In genomic region chr11:12124306-12124705, GRCh38 we compare ENCODE assay signal across 10 cellular contexts. TPM values are rescaled to one million over a fixed set of nuclear protein-coding genes. Genes with fewer than 3 reads are reported as not detected.
DNase-seq lines count a peak whose midpoint lies in the region; TF ChIP-seq lines count a peak whose summit lies in the region.
"Had no signal": no experiment of that assay in that cellular context is flagged by ENCODE, and none has a peak within 500 bp of the region (broad histone marks: within the 10 kb centered on the region; RNA-seq: fewer than 3 reads in every experiment).

No MANE protein-coding gene starts in this region.

- H3K36me3 ChIP-seq in mammary epithelial cell (ENCODE audit: insufficient read depth, low read length) (peaks cover 12% of the 10 kb centered on the region), neutrophil (no peaks in the 10 kb centered on the region)

- H3K36me3 Mint-ChIP-seq in CD14-positive monocyte: peaks cover 40 to 47% of the 10 kb centered on the region in 2 donors

- peaks cover 0 to 2% (median 0%) of the 10 kb centered on the region in 3 donors for H3K27me3 Mint-ChIP-seq in CD14-positive monocyte (ENCODE audit: low read depth in 3 of 3)
- H3K27me3 Mint-ChIP-seq: activated CD4-positive, alpha-beta memory T cell treated with anti-CD3 and anti-CD28 coated beads, Interleukin-2, amount 10 ng/mL, durations not matched to agents 7 days and 5 days had no signal

- no peak overlapping the region for H3K4me2 ChIP-seq in mammary epithelial cell (ENCODE audit: insufficient read depth, low read depth, low read length)

- H3K9me3 Mint-ChIP-seq in CD14-positive monocyte: no peaks in the 10 kb centered on the region
- H3K9me3 Mint-ChIP-seq: activated CD4-positive, alpha-beta memory T cell treated with anti-CD3 and anti-CD28 coated beads, Interleukin-2, amount 10 ng/mL, durations not matched to agents 7 days and 5 days had no signal

- H3K27me3 ChIP-seq in HL-60 (ENCODE audit: insufficient read depth, poor library complexity, severe bottlenecking): no peaks in the 10 kb centered on the region
- no peaks in the 10 kb centered on the region for H3K27me3 ChIP-seq in mammary epithelial cell (ENCODE audit: insufficient read depth, low read length)
- no peaks in the 10 kb centered on the region for H3K27me3 ChIP-seq in neutrophil

- BruUV-seq in mammary epithelial cell (replicated peaks; lab: Mats Ljungman, UMichigan): TSS peak; percentile 23

- H4K20me1 ChIP-seq in mammary epithelial cell (ENCODE audit: insufficient read depth, low read length): no peaks in the 10 kb centered on the region

- DNase-seq in CD14-positive monocyte (ENCODE audit: low spot score): no peak
- DNase-seq in HL-60 (ENCODE audit: low read depth in 1 of 2, low spot score in 1 of 2): no peak
- no peak for DNase-seq in mammary epithelial cell
- DNase-seq in NCI-H1694 treated with DMSO at 0.1 percent for 48 hours (lab: John Stamatoyannopoulos, UW): no peak
- DNase-seq in iPS-NIHi11 (ENCODE audit: low spot score): no peak
- no peak for DNase-seq in kidney tubule cell (ENCODE audit: low spot score)
- DNase-seq: activated CD4-positive, alpha-beta memory T cell treated with anti-CD3 and anti-CD28 coated beads, Interleukin-2, amount 10 ng/mL, durations not matched to agents 7 days and 5 days; activated naive CD4-positive, alpha-beta T cell treated with anti-CD3 and anti-CD28 coated beads, Interleukin-2, amount 50 U/mL, for 16 hours; GF-D8 had no signal

- H3K4me3 ChIP-seq in HL-60 (replicated peaks; ENCODE audit: insufficient read depth, low read length) (no peak overlapping the region), mammary epithelial cell (replicated peaks in 1 of 3; ENCODE audit: insufficient read depth in 1 of 3, low read depth in 2 of 3, low read length in 3 of 3) (no peak overlapping the region), neutrophil (ENCODE audit: low read depth in 1 of 2, low read length in 1 of 2) (peak overlapping the region; percentile 32 to 50)

- H3K9me3 ChIP-seq in mammary epithelial cell (replicated peaks; ENCODE audit: insufficient read depth, low read length) (no peaks in the 10 kb centered on the region), neutrophil (no peaks in the 10 kb centered on the region)

- H3K27ac ChIP-seq in HL-60 (replicated peaks) (peak overlapping the region; percentile 52), mammary epithelial cell (ENCODE audit: insufficient read depth, low read depth, low read length) (peak overlapping the region; percentile 88), neutrophil (peak overlapping the region; percentile 89)

- H3K4me1 Mint-ChIP-seq in CD14-positive monocyte: peaks cover 95% of the 10 kb centered on the region

- no peak overlapping the region for H3K9ac ChIP-seq in mammary epithelial cell (ENCODE audit: insufficient read depth, low read length)

- H3K4me3 Mint-ChIP-seq in CD14-positive monocyte: peak overlapping the region; percentile 37 to 73
- H3K4me3 Mint-ChIP-seq: activated CD4-positive, alpha-beta memory T cell treated with anti-CD3 and anti-CD28 coated beads, Interleukin-2, amount 10 ng/mL, durations not matched to agents 7 days and 5 days had no signal

- no peak overlapping the region for H2AFZ ChIP-seq in mammary epithelial cell (ENCODE audit: low read depth, low read length)

- H3K4me1 ChIP-seq in mammary epithelial cell (ENCODE audit: insufficient read depth, low read length) (peaks cover 91% of the 10 kb centered on the region), neutrophil (ENCODE audit: control insufficient read depth in 1 of 2, insufficient read depth in 1 of 2, low read depth in 1 of 2, low read length in 1 of 2) (peaks cover 53% of the 10 kb centered on the region in 2 experiments)

- H3K79me2 ChIP-seq in mammary epithelial cell (ENCODE audit: insufficient read depth, low read length): peaks cover 96% of the 10 kb centered on the region

- whole genome bisulfite sequencing in mammary epithelial cell (ENCODE audit: low coverage, missing lambda C conversion rate): 97% methylated on average over 9 of the region's 9 CpGs

- intact Hi-C loops in CD14-positive monocyte (cut with micrococcal nuclease): loop anchor here (5.0 to 10.0 kb wide), 2 partner anchors 43 to 80 kb away; no protein-coding TSS in a partner anchor
- intact Hi-C loops in mammary epithelial cell (cut with micrococcal nuclease): no loop called here

- in situ Hi-C loops in mammary epithelial cell (cut with MboI; ENCODE audit: low sequenced_read_pairs in 2 of 2): no loop called here

- no peak for TF ChIP-seq CTCF in CD14-positive monocyte (IDR thresholded peaks at IDR 0.05)
- TF ChIP-seq CTCF in HL-60 (IDR thresholded peaks at IDR 0.05; ENCODE audit: insufficient read depth, low read length): no peak
- no peak for TF ChIP-seq CTCF in mammary epithelial cell (conservative IDR thresholded peaks at IDR 0.05 in 1 of 2, IDR thresholded peaks at IDR 0.05 in 1 of 2; ENCODE audit: extremely low read depth in 1 of 2, insufficient read depth in 1 of 2, low read depth in 1 of 2, low read length in 2 of 2)
- no peak for TF ChIP-seq CTCF in neutrophil (IDR thresholded peaks at IDR 0.05)

- dilution Hi-C loops in mammary epithelial cell (cut with HindIII; ENCODE audit: low sequenced_read_pairs): no loop called here

- CTCF ChIA-PET in mammary epithelial cell (lab: Charles Lee; ENCODE audit: low non-redundant PET): no interaction called here

- H3K27ac Mint-ChIP-seq in CD14-positive monocyte: peak overlapping the region; percentile 85 to 97 (median 89)
- H3K27ac Mint-ChIP-seq: activated CD4-positive, alpha-beta memory T cell treated with anti-CD3 and anti-CD28 coated beads, Interleukin-2, amount 10 ng/mL, durations not matched to agents 7 days and 5 days had no signal

RNA-seq across cellular contexts. Expression of gene MICAL2, which starts 13.9 kb away (rescaled TPM):
- polyA plus RNA-seq in CD14-positive monocyte (10 to 100 TPM; 39.8 to 72.5 TPM), mammary epithelial cell (71.2 TPM)
- 100 to 1,000 TPM; 163 to 339 TPM for total RNA-seq in mammary epithelial cell
- polyA minus RNA-seq in mammary epithelial cell: 276 TPM

Comparison
In these comparisons a context has a peak if more than half of its experiments do, and no peak if none do; other contexts are left out.
1. H3K4me3 ChIP-seq: peak in neutrophil (2 of 2); none in HL-60 (single experiment) and mammary epithelial cell (0 of 3).
2. Peak in every context shown above with its lines, with median percentiles within 50 percentile points of each other: H3K27ac ChIP-seq.